In the genomic region with DNA sequence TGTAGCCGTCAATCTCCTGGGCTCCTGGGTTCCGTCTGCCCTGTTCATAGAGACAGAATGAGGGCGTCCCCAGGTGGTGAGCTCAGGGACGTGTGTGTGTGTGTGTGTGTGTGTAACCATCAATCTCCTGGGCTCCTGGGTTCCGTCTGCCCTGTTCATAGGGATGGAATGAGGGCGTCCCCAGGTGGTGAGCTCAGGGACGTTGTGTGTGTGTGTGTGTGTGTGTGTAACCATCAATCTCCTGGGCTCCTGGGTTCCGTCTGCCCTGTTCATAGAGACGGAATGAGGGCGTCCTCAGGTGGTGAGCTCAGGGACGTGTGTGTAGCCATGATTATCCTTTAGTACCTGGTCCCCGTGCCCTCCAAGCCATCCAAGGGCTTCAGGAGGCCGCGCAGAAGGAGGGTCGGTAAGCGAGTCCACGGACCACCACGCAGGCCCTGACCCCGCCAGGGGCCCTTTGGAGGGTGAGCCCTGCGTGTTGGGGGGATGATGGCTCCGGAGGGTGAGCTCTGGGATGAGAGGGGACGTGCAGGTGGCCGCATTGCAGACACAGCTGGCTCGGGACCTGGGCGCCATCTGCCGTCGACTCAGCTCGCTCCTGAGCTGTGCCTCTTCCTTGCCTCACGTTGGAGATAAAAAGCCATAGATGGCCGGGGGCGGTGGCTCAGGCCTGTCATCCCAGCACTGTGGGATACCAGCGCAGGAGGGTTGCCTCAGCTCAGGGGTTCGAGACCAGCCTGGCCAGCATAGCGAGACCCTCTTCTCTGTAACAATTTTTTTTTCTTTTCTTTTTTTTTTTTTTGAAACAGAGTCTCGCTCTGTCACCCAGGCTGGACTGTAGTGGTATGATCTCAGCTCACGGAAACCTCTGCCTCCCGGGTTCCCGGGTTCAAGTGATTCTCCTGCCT, we compare ENCODE assay signal across 9 cellular contexts. TPM values are rescaled to one million over a fixed set of nuclear protein-coding genes. Genes with fewer than 3 reads are reported as not detected.
DNase-seq lines count a peak whose midpoint lies in the region; ATAC-seq and TF ChIP-seq lines count a peak whose summit lies in the region.
"Had no signal": no experiment of that assay in that cellular context is flagged by ENCODE, and none has a peak within 500 bp of the region (broad histone marks: within the 10 kb centered on the region; RNA-seq: fewer than 3 reads in every experiment).

No MANE protein-coding gene starts in this region.

- TF ChIP-seq CTCF in cardiac fibroblast (IDR thresholded peaks at IDR 0.05; ENCODE audit: low read depth, low read length), result no peak
- TF ChIP-seq CTCF in GM10266 (IDR thresholded peaks at IDR 0.05; ENCODE audit: control insufficient read depth, insufficient read depth, low read depth, missing control alignments), result no peak

- H3K79me1 ChIP-seq in mesenchymal stem cell (replicated peaks; ENCODE audit: low read length, poor library complexity, severe bottlenecking), result peaks cover 11% of the 10 kb centered on the region

- H2BK15ac ChIP-seq in mesenchymal stem cell (ENCODE audit: low read depth, poor library complexity, severe bottlenecking), result no peak overlapping the region

- no peak overlapping the region for H3K27ac ChIP-seq in mesenchymal stem cell (ENCODE audit: low read length, poor library complexity, severe bottlenecking)
- H3K27ac ChIP-seq: ovary had no signal

- no peak overlapping the region for H2AFZ ChIP-seq in mesenchymal stem cell (ENCODE audit: low read depth, low read length)

- H4K91ac ChIP-seq in mesenchymal stem cell (ENCODE audit: low read length), result peak overlapping the region; percentile 86

- no peak overlapping the region for H4K8ac ChIP-seq in mesenchymal stem cell (ENCODE audit: low read length)

- peaks cover 15% of the 10 kb centered on the region for H3K4me1 ChIP-seq in mesenchymal stem cell (ENCODE audit: control insufficient read depth, insufficient read depth, low read depth, low read length)

- H3K36me3 ChIP-seq in mesenchymal stem cell (ENCODE audit: control insufficient read depth in 1 of 2, insufficient read depth in 2 of 2, low read depth in 1 of 2, low read length in 2 of 2), result no peaks in the 10 kb centered on the region
- H3K36me3 ChIP-seq: ovary had no signal

- ATAC-seq in HG03565 (IDR thresholded peaks at IDR 0.05; ENCODE audit: unreplicated experiment), result no peak

- 80% methylated on average over 33 of the region's 38 CpGs for WGBS in mesenchymal stem cell

- peak overlapping the region in 1 of 2 experiments; percentile 35 for H3K4ac ChIP-seq in mesenchymal stem cell (ENCODE audit: low read depth in 1 of 2, low read length in 2 of 2)

- H2AK5ac ChIP-seq in mesenchymal stem cell (ENCODE audit: low read length, severe bottlenecking), result no peak overlapping the region

- H2BK12ac ChIP-seq in mesenchymal stem cell (ENCODE audit: low read length in 2 of 2), result no peak overlapping the region

- H3K27me3 ChIP-seq in mesenchymal stem cell (ENCODE audit: control insufficient read depth in 1 of 2, insufficient read depth in 1 of 2, low read length in 2 of 2), result peaks cover 0 to 5% of the 10 kb centered on the region in 2 experiments
- H3K27me3 ChIP-seq: ovary had no signal

- H2BK120ac ChIP-seq in mesenchymal stem cell (ENCODE audit: low read depth, low read length), result no peak overlapping the region

- DNase-seq in D341Med (ENCODE audit: low spot score), result peak; percentile 74
- peak; percentile 68 for DNase-seq in M059J (ENCODE audit: low read depth)
- DNase-seq in cardiac fibroblast (ENCODE audit: low read depth in 2 of 2), result peak; percentile 63 to 68
- DNase-seq in mesenchymal stem cell, result peak; percentile 56
- no peak for DNase-seq in DMS153 treated with DMSO at 0.1 percent for 48 hours (lab: John Stamatoyannopoulos, UW; ENCODE audit: unreplicated experiment)
- DNase-seq in GM10266 (ENCODE audit: extremely low spot score), result no peak
- DNase-seq in SHP77 (lab: John Stamatoyannopoulos, UW), result no peak

- H3K9ac ChIP-seq in mesenchymal stem cell (ENCODE audit: low read length), result no peak overlapping the region

- H3K18ac ChIP-seq in mesenchymal stem cell (ENCODE audit: low read depth in 1 of 2, low read length in 2 of 2), result no peak overlapping the region

- H3K4me3 ChIP-seq in cardiac fibroblast (replicated peaks in 1 of 2; ENCODE audit: low read depth in 2 of 2, low read length in 2 of 2), result no peak overlapping the region
- H3K4me3 ChIP-seq in mesenchymal stem cell (ENCODE audit: insufficient read depth in 1 of 2, low read depth in 1 of 2, low read length in 2 of 2), result no peak overlapping the region
- H3K4me3 ChIP-seq: ovary had no signal

- no peak overlapping the region for H2BK5ac ChIP-seq in mesenchymal stem cell (ENCODE audit: low read depth, low read length, poor library complexity, severe bottlenecking)

- no peak overlapping the region for H3K4me2 ChIP-seq in mesenchymal stem cell (ENCODE audit: low read length, poor library complexity, severe bottlenecking)

- H3K14ac ChIP-seq in mesenchymal stem cell (ENCODE audit: low read length in 2 of 2), result no peak overlapping the region

- H3K23ac ChIP-seq in mesenchymal stem cell (ENCODE audit: low read length in 2 of 2), result no peak overlapping the region

- H3K9me3 ChIP-seq in mesenchymal stem cell (ENCODE audit: control insufficient read depth, low read length), result no peaks in the 10 kb centered on the region
- H3K9me3 ChIP-seq: ovary had no signal

RNA-seq across cellular contexts. Expression of gene GTPBP6, which starts 5.4 kb away (rescaled TPM):
- total RNA-seq in M059J (2014; rRNA removed; shearing (Covaris generic)), result 19.9 and 24.5 TPM in 2 replicates
- 29.7 TPM for polyA plus RNA-seq in mesenchymal stem cell (2013, experiment 1 of 2)
- polyA plus RNA-seq in mesenchymal stem cell (2013, experiment 2 of 2), result 29.8 TPM

RNA-seq across cellular contexts. Expression of gene PLCXD1, which starts 42.8 kb away (rescaled TPM):
- 3.4 and 14.0 TPM in 2 replicates for total RNA-seq in M059J (2014; rRNA removed; shearing (Covaris generic))
- polyA plus RNA-seq in mesenchymal stem cell (2013, experiment 1 of 2), result 15.8 TPM
- 14.5 TPM for polyA plus RNA-seq in mesenchymal stem cell (2013, experiment 2 of 2)

Comparison
In these comparisons a context has a peak if more than half of its experiments do, and no peak if none do; other contexts are left out.
1. DNase-seq: peak in D341Med (single experiment), M059J (single experiment), cardiac fibroblast (2 of 2) and mesenchymal stem cell (single experiment); none in DMS153 treated with DMSO at 0.1 percent for 48 hours (single experiment), GM10266 (single experiment) and SHP77 (0 of 2).